In genomic region chr12:88179436-88180014, GRCh38 we compare ENCODE assay signal across 1 cellular context.
TF ChIP-seq lines count a peak whose summit lies in the region.

No MANE protein-coding gene starts in this region.

TF ChIP-seq in A549, 52 proteins besides CTCF, POLR2A, EP300 and RAD21 (continued from another document):
- TF ChIP-seq MAFK (IDR thresholded peaks at IDR 0.05; ENCODE audit: partially characterized antibody) = peak; percentile 15
